In genomic region chr13:91304740-91305139, GRCh38 we compare ENCODE assay signal across 20 cellular contexts. TPM values are rescaled to one million over a fixed set of nuclear protein-coding genes. Genes with fewer than 3 reads are reported as not detected.
DNase-seq lines count a peak whose midpoint lies in the region; ATAC-seq, FAIRE-seq and TF ChIP-seq lines count a peak whose summit lies in the region.
"Had no signal": no experiment of that assay in that cellular context is flagged by ENCODE, and none has a peak within 500 bp of the region (broad histone marks: within the 10 kb centered on the region; RNA-seq: fewer than 3 reads in every experiment).

No MANE protein-coding gene starts in this region.

- H2BK15ac ChIP-seq in neuronal stem cell (ENCODE audit: low read length), result no peak overlapping the region

- no peak overlapping the region for H3K4me2 ChIP-seq in neuronal stem cell (ENCODE audit: insufficient read depth, low read length, poor library complexity, severe bottlenecking)

- no peak overlapping the region for H3K14ac ChIP-seq in neuronal stem cell (ENCODE audit: low read length)

- no peak for FAIRE-seq in RCC 7860 (lab: Jason Lieb, UNC)
- FAIRE-seq: GM12878 had no signal

- H3K4me3 ChIP-seq in right atrium auricular region (no peak overlapping the region), neuronal stem cell (ENCODE audit: low read length in 2 of 2) (no peak overlapping the region)
- H3K4me3 ChIP-seq: GM12878 had no signal

- intact Hi-C loops in left ventricle myocardium superior (cut with micrococcal nuclease), result no loop called here

- H3K27me3 ChIP-seq in right atrium auricular region (no peaks in the 10 kb centered on the region), neuronal stem cell (ENCODE audit: control insufficient read depth in 3 of 3, insufficient read depth in 3 of 3, low read depth in 1 of 3, low read length in 3 of 3) (no peaks in the 10 kb centered on the region)
- H3K27me3 ChIP-seq: BE2C had no signal

- H3K9me3 ChIP-seq in right atrium auricular region (no peaks in the 10 kb centered on the region), neuronal stem cell (replicated peaks in 1 of 2; ENCODE audit: control insufficient read depth in 2 of 2, insufficient read depth in 1 of 2, low read depth in 1 of 2, low read length in 2 of 2) (no peaks in the 10 kb centered on the region)
- H3K9me3 ChIP-seq: BE2C had no signal

- H2AK5ac ChIP-seq in neuronal stem cell (ENCODE audit: low read depth, low read length), result no peak overlapping the region

- TF ChIP-seq CTCF in right atrium auricular region (IDR thresholded peaks at IDR 0.05), result no peak

- no peak overlapping the region for H2BK12ac ChIP-seq in neuronal stem cell (ENCODE audit: low read length)

- H3K36me3 ChIP-seq in right atrium auricular region (no peaks in the 10 kb centered on the region), neuronal stem cell (replicated peaks in 1 of 2; ENCODE audit: control insufficient read depth in 2 of 2, insufficient read depth in 2 of 2, low read length in 2 of 2) (no peaks in the 10 kb centered on the region)
- H3K36me3 ChIP-seq: BE2C had no signal

- H2AFZ ChIP-seq in neuronal stem cell (ENCODE audit: low read length), result peak overlapping the region; percentile 24

- no peaks in the 10 kb centered on the region for H3K79me1 ChIP-seq in neuronal stem cell (ENCODE audit: low read depth, low read length)

- H3K4me1 ChIP-seq in right atrium auricular region (no peaks in the 10 kb centered on the region), neuronal stem cell (ENCODE audit: control insufficient read depth in 2 of 2, insufficient read depth in 1 of 2, low read depth in 1 of 2, low read length in 2 of 2) (peaks cover 0 to 4% of the 10 kb centered on the region in 2 donors)
- H3K4me1 ChIP-seq: BE2C had no signal

- H3K27ac ChIP-seq in right atrium auricular region, result no peak overlapping the region
- no peak overlapping the region for H3K27ac ChIP-seq in neuronal stem cell (replicated peaks; ENCODE audit: low read length)

- no peak for DNase-seq in left ventricle myocardium superior
- DNase-seq in right atrium auricular region (ENCODE audit: low spot score), result no peak
- DNase-seq in foreskin melanocyte, result peak; percentile 81
- no peak for DNase-seq in neuronal stem cell (ENCODE audit: low spot score)
- no peak for DNase-seq in DMS114 treated with DMSO at 0.1 percent for 48 hours (lab: John Stamatoyannopoulos, UW; ENCODE audit: unreplicated experiment)
- DNase-seq in C1 segment of cervical spinal cord (lab: John Stamatoyannopoulos, UW), result no peak
- no peak for DNase-seq in RCC 7860 (ENCODE audit: low spot score)
- DNase-seq: BE2C; CD4-positive, CD25-positive, alpha-beta regulatory T cell; COR-L47; DMS79 treated with DMSO at 0.1 percent for 48 hours; H7; Karpas-422; NCI-H1694; NCI-H2081 treated with DMSO at 0.1 percent for 48 hours; NCI-H2171 treated with DMSO at 0.1 percent for 48 hours; NCI-H446 treated with DMSO at 0.1 percent for 48 hours; NCI-H526 treated with DMSO at 0.1 percent for 48 hours; SIG-M5 had no signal

- peak; percentile 52 for ATAC-seq in left ventricle myocardium superior
- ATAC-seq: GM12878 had no signal

- H3K23ac ChIP-seq in neuronal stem cell (ENCODE audit: low read depth, low read length, poor library complexity), result no peak overlapping the region

- no CpG with 5 or more reads among the region's 2 CpGs for WGBS in neuronal stem cell (ENCODE audit: extremely low coverage in 2 of 2, insufficient read length in 2 of 2, insufficient replicate concordance in 1 of 2), 2 donors

- no peak overlapping the region for H3K9ac ChIP-seq in neuronal stem cell (ENCODE audit: low read depth, low read length, poor library complexity)

- no peak overlapping the region for H3K18ac ChIP-seq in neuronal stem cell (ENCODE audit: low read length)

- no peak overlapping the region for H4K8ac ChIP-seq in neuronal stem cell (ENCODE audit: low read depth, low read length)

- no peak overlapping the region for H3K4ac ChIP-seq in neuronal stem cell (ENCODE audit: low read length)

- no peak overlapping the region for H4K91ac ChIP-seq in neuronal stem cell (ENCODE audit: low read depth, low read length, poor library complexity)

- H2BK120ac ChIP-seq in neuronal stem cell (ENCODE audit: low read depth, low read length), result no peak overlapping the region

- no peak overlapping the region for H2BK5ac ChIP-seq in neuronal stem cell (ENCODE audit: low read length)

RNA-seq across cellular contexts. Expression of gene MIR17HG, which starts 42.7 kb away (rescaled TPM):
- 1.7 TPM for total RNA-seq in left ventricle myocardium superior
- under 1 TPM in 1 of 2 donors, not detected in 1; 0.20 TPM for total RNA-seq in right atrium auricular region
- 5.1 TPM for polyA plus RNA-seq in neuronal stem cell (2013, experiment 1 of 2)
- polyA plus RNA-seq in neuronal stem cell (2013, experiment 2 of 2), result 5.2 TPM
